Comparison of ENCODE assay signal across 24 cellular contexts in the genomic region with DNA sequence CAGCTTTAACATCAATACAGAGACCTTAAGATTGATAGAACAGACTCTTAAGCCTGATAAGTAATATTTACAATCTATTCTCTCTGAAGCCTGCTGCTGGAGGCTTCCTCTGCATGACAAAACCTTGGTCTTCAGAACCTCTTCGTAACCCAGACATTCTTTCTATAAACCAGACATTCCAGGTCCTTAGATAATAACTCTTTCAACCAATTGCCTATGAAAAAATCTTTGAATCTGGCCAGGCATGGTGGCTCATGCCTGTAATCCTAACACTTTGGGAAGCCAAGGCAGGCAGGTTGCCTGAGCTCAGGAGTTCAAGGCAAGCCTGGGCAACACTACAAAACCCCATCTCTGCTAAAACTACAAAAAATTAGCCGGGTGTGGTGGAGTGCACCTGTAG.
"Had no signal": no experiment of that assay in that cellular context is flagged by ENCODE, and none has a peak within 500 bp of the region (broad histone marks: within the 10 kb centered on the region; RNA-seq: fewer than 3 reads in every experiment).

No MANE protein-coding gene starts in this region.

- DNase-seq: activated CD4-positive, alpha-beta T cell treated with anti-CD3 and anti-CD28 coated beads for 4 hours; activated CD4-positive, alpha-beta T cell treated with anti-CD3 and anti-CD28 coated beads, Interleukin-2, amount 50 U/mL, for 48 hours; activated CD8-positive, alpha-beta memory T cell treated with anti-CD3 and anti-CD28 coated beads for 24 hours; activated effector memory CD4-positive, alpha-beta T cell treated with anti-CD3 and anti-CD28 coated beads, Interleukin-2, amount 50 U/mL, for 16 hours; activated naive CD4-positive, alpha-beta T cell treated with anti-CD3 and anti-CD28 coated beads for 36 hours; activated naive CD8-positive, alpha-beta T cell treated with anti-CD3 and anti-CD28 coated beads for 36 hours; activated T-cell treated with anti-CD3 and anti-CD28 coated beads, Interleukin-2, amount 50 U/mL, for 1 hour; amniotic stem cell; colonic mucosa; effector memory CD4-positive, alpha-beta T cell; head of caudate nucleus; hippocampal formation; kidney; left colon; mammary epithelial cell; right lobe of liver; stimulated activated CD4-positive, alpha-beta T cell treated with anti-CD3 and anti-CD28 coated beads, Interleukin-4, amount 100 ng/mL, for 24 hours; stimulated activated naive CD8-positive, alpha-beta T cell treated with anti-CD3 and anti-CD28 coated beads, Interleukin-15, amount 100 ng/mL, for 72 hours; T-helper 9 cell had no signal

- ATAC-seq: left colon; right lobe of liver; stimulated activated effector memory CD8-positive, alpha-beta T cell treated with anti-CD3 and anti-CD28 coated beads, Interleukin-12 subunit alpha, Interleukin-12 subunit beta, amount 100 ng/mL, for 72 hours; stimulated activated naive CD8-positive, alpha-beta T cell treated with anti-CD3 and anti-CD28 coated beads, Interleukin-15, amount 100 ng/mL, for 72 hours had no signal

- H3K36me3 ChIP-seq: colonic mucosa, gastrocnemius medialis, right lobe of liver, tibial artery had no signal

- H3K27ac ChIP-seq: colonic mucosa, right lobe of liver, skin epidermis, tibial artery, VCaP had no signal

- H3K4me1 ChIP-seq: colonic mucosa, gastrocnemius medialis, right lobe of liver had no signal

- H3K9me3 ChIP-seq: colonic mucosa, gastrocnemius medialis, right lobe of liver, tibial artery had no signal

- H3K27me3 ChIP-seq: colonic mucosa, gastrocnemius medialis, right lobe of liver, tibial artery had no signal

- H3K4me3 ChIP-seq: colonic mucosa, gastrocnemius medialis, right lobe of liver, skin epidermis, tibial artery had no signal
